In genomic region chr5:32159328-32160072, GRCh38 we compare ENCODE assay signal across 20 cellular contexts. TPM values are rescaled to one million over a fixed set of nuclear protein-coding genes. Genes with fewer than 3 reads are reported as not detected.
DNase-seq lines count a peak whose midpoint lies in the region; ATAC-seq and TF ChIP-seq lines count a peak whose summit lies in the region.
"Had no signal": no experiment of that assay in that cellular context is flagged by ENCODE, and none has a peak within 500 bp of the region (broad histone marks: within the 10 kb centered on the region; RNA-seq: fewer than 3 reads in every experiment).

No MANE protein-coding gene starts in this region.

- H3K4me3 ChIP-seq in cardiac muscle cell (no peak overlapping the region), right cardiac atrium (ENCODE audit: low read length) (no peak overlapping the region), OCI-LY1 (ENCODE audit: low read depth, low read length, poor library complexity, severe bottlenecking) (no peak overlapping the region), neural progenitor cell (no peak overlapping the region)
- H3K4me3 ChIP-seq: BLaER1 treated with 17β-estradiol and CSF1 and Interleukin-3, amounts not matched to agents 10 nM and 100 nM had no signal

- H3K27ac Mint-ChIP-seq in neural progenitor cell = no peak overlapping the region
- H3K27ac Mint-ChIP-seq: IgD-negative memory B cell had no signal

- no peaks in the 10 kb centered on the region for H3K9me2 ChIP-seq in OCI-LY1 (ENCODE audit: low read depth, low read length)

- H3K4me1 Mint-ChIP-seq in neural progenitor cell = no peaks in the 10 kb centered on the region

- H3K36me3 Mint-ChIP-seq in neural progenitor cell = peaks cover 26% of the 10 kb centered on the region

- H3K79me2 ChIP-seq in OCI-LY1 (ENCODE audit: insufficient read depth, low read length) = peaks cover 94% of the 10 kb centered on the region
- peaks cover 100% of the 10 kb centered on the region for H3K79me2 ChIP-seq in neural progenitor cell (ENCODE audit: low read depth)

- H3K27me3 ChIP-seq in cardiac muscle cell (no peaks in the 10 kb centered on the region), right cardiac atrium (ENCODE audit: control insufficient read depth, insufficient read depth) (no peaks in the 10 kb centered on the region), OCI-LY1 (ENCODE audit: insufficient read depth, low read length) (no peaks in the 10 kb centered on the region), neural progenitor cell (no peaks in the 10 kb centered on the region)
- H3K27me3 ChIP-seq: BLaER1 treated with 17β-estradiol and CSF1 and Interleukin-3, amounts not matched to agents 10 nM and 100 nM had no signal

- H3K4me2 ChIP-seq in OCI-LY1 (ENCODE audit: low read length) (no peak overlapping the region; the same call in 1 of the 2 replicates), neural progenitor cell (no peak overlapping the region)

- intact Hi-C loops in right cardiac atrium (cut with DNase I) = no loop called here

- H3K27me3 Mint-ChIP-seq in neural progenitor cell (ENCODE audit: insufficient read depth, low read depth) = peaks cover 2% of the 10 kb centered on the region
- H3K27me3 Mint-ChIP-seq: IgD-negative memory B cell had no signal

- H3K9ac ChIP-seq in OCI-LY1 (ENCODE audit: low read length) (no peak overlapping the region), neural progenitor cell (no peak overlapping the region)

- H3K9me3 ChIP-seq in cardiac muscle cell (ENCODE audit: low read depth) = no peaks in the 10 kb centered on the region
- no peaks in the 10 kb centered on the region for H3K9me3 ChIP-seq in right cardiac atrium (ENCODE audit: control insufficient read depth, low read length)
- H3K9me3 ChIP-seq in OCI-LY1 (ENCODE audit: low read length) = no peaks in the 10 kb centered on the region
- H3K9me3 ChIP-seq in neural progenitor cell (ENCODE audit: low read depth) = no peaks in the 10 kb centered on the region

- H3K9me3 Mint-ChIP-seq in neural progenitor cell = peaks cover 14% of the 10 kb centered on the region
- H3K9me3 Mint-ChIP-seq: IgD-negative memory B cell had no signal

- H3K4me1 ChIP-seq in cardiac muscle cell (ENCODE audit: low read depth) (peaks cover 15% of the 10 kb centered on the region), right cardiac atrium (ENCODE audit: control insufficient read depth, insufficient read depth, low read length) (peaks cover 9% of the 10 kb centered on the region), OCI-LY1 (ENCODE audit: insufficient read depth, low read length, severe bottlenecking) (peaks cover 23% of the 10 kb centered on the region), neural progenitor cell (peaks cover 24% of the 10 kb centered on the region)

- ATAC-seq in right cardiac atrium (no peak), GM21529 (IDR thresholded peaks at IDR 0.05; ENCODE audit: unreplicated experiment) (peak; percentile 35), HG03565 (IDR thresholded peaks at IDR 0.05; ENCODE audit: unreplicated experiment) (no peak)
- ATAC-seq: Panc1 had no signal

- TF ChIP-seq CTCF in cardiac muscle cell (IDR thresholded peaks at IDR 0.05; ENCODE audit: low read depth, low read length) = no peak
- no peak for TF ChIP-seq CTCF in OCI-LY1 (IDR thresholded peaks at IDR 0.05; ENCODE audit: low read length)
- no peak for TF ChIP-seq CTCF in neural progenitor cell (IDR thresholded peaks at IDR 0.05)

- H3K4me3 Mint-ChIP-seq in neural progenitor cell = no peak overlapping the region
- H3K4me3 Mint-ChIP-seq: H9 had no signal

- no peak for DNase-seq in cardiac muscle cell (ENCODE audit: low read depth in 1 of 2, low spot score in 1 of 2)
- no peak for DNase-seq in right cardiac atrium
- DNase-seq in neural progenitor cell (ENCODE audit: low spot score) = no peak
- DNase-seq in middle frontal gyrus (ENCODE audit: extremely low spot score, low spot score) = no peak
- DNase-seq in C1 segment of cervical spinal cord (lab: John Stamatoyannopoulos, UW) = no peak
- DNase-seq: DMS79, H9, MM.1S, NCI-H1092 treated with DMSO at 0.1 percent for 48 hours, NCI-H146, NCI-H2081 treated with DMSO at 0.1 percent for 48 hours, NCI-H2227 treated with DMSO at 0.1 percent for 48 hours, NCI-H524, NCI-H82 had no signal

- peak overlapping the region; percentile 33 for H3K27ac ChIP-seq in cardiac muscle cell
- H3K27ac ChIP-seq in right cardiac atrium (ENCODE audit: low read length) = no peak overlapping the region
- H3K27ac ChIP-seq in OCI-LY1 (ENCODE audit: low read depth, low read length, poor library complexity, severe bottlenecking) = peak overlapping the region; percentile 17
- H3K27ac ChIP-seq in neural progenitor cell = peak overlapping the region; percentile 52
- H3K27ac ChIP-seq: BLaER1 treated with 17β-estradiol and CSF1 and Interleukin-3, amounts not matched to agents 10 nM and 100 nM had no signal

- H3K36me3 ChIP-seq in cardiac muscle cell = peaks cover 6% of the 10 kb centered on the region
- peaks cover 30% of the 10 kb centered on the region for H3K36me3 ChIP-seq in OCI-LY1 (ENCODE audit: insufficient read depth, low read length)
- H3K36me3 ChIP-seq in neural progenitor cell = no peaks in the 10 kb centered on the region

- H3F3A ChIP-seq in OCI-LY1 (ENCODE audit: insufficient read depth, low read length) (0 out of 2 replicates have a peak, but pooled peaks cover 4% of the 10 kb centered on the region), neural progenitor cell (ENCODE audit: low read depth) (peaks cover 14% of the 10 kb centered on the region)

- H2AFZ ChIP-seq in OCI-LY1 (ENCODE audit: low read length) (no peak overlapping the region), neural progenitor cell (replicated peaks) (no peak overlapping the region)

- no peaks in the 10 kb centered on the region; the same call in 1 of the 2 replicates for H4K20me1 ChIP-seq in OCI-LY1 (ENCODE audit: insufficient read depth, low read length)
- H4K20me1 ChIP-seq in neural progenitor cell (ENCODE audit: low read depth) = peaks cover 57% of the 10 kb centered on the region

- 51% methylated on average over 2 of the region's 2 CpGs for WGBS in right cardiac atrium

RNA-seq across cellular contexts. Expression of gene GOLPH3, which starts 14.6 kb away (rescaled TPM):
- total RNA-seq in cardiac muscle cell (79.6 and 105 TPM in 2 replicates), right cardiac atrium (10 to 100 TPM; 53.7 to 76.4 (median 57.6) TPM), neural progenitor cell (ENCODE audit: low replicate concordance) (64.2 and 80.5 TPM in 2 replicates)
- polyA plus RNA-seq in cardiac muscle cell (68.1 and 75.1 TPM in 2 replicates), right cardiac atrium (40.4 TPM)
